In genomic region chr2:138274421-138275291, GRCh38 we compare ENCODE assay signal across 17 cellular contexts.
A peak's percentile ranks its signal among the peaks of the same experiment; 100 is the strongest.
DNase-seq lines count a peak whose midpoint lies in the region; ATAC-seq, FAIRE-seq and TF ChIP-seq lines count a peak whose summit lies in the region.
"Had no signal": no experiment of that assay in that cellular context is flagged by ENCODE, and none has a peak within 500 bp of the region (broad histone marks: within the 10 kb centered on the region; RNA-seq: fewer than 3 reads in every experiment).

No MANE protein-coding gene starts in this region.

- no peaks in the 10 kb centered on the region for H3K27me3 ChIP-seq in SJSA1 (replicated peaks)

- peaks cover 44% of the 10 kb centered on the region for H3K4me1 Mint-ChIP-seq in progenitor cell of endocrine pancreas (ENCODE audit: low read depth)
- H3K4me1 Mint-ChIP-seq: activated CD8-positive, alpha-beta memory T cell treated with anti-CD3 and anti-CD28 coated beads, Interleukin-2, amount 10 ng/mL, durations not matched to agents 7 days and 5 days; activated naive CD8-positive, alpha-beta T cell treated with anti-CD3 and anti-CD28 coated beads, Interleukin-2, amount 10 ng/mL, durations not matched to agents 7 days and 5 days; CD8-positive, alpha-beta memory T cell had no signal

- H3K4me1 ChIP-seq in SJSA1 (replicated peaks) = peaks cover 30% of the 10 kb centered on the region
- H3K4me1 ChIP-seq: prostate gland had no signal

- peak overlapping the region; percentile 92 for H3K27ac Mint-ChIP-seq in progenitor cell of endocrine pancreas
- H3K27ac Mint-ChIP-seq: activated CD8-positive, alpha-beta memory T cell treated with anti-CD3 and anti-CD28 coated beads, Interleukin-2, amount 10 ng/mL, durations not matched to agents 7 days and 5 days; activated naive CD8-positive, alpha-beta T cell treated with anti-CD3 and anti-CD28 coated beads, Interleukin-2, amount 10 ng/mL, durations not matched to agents 7 days and 5 days had no signal

- H3K9me3 ChIP-seq in SJSA1 (replicated peaks) = 0 out of 2 replicates have a peak, but pooled peaks cover 2% of the 10 kb centered on the region
- H3K9me3 ChIP-seq: prostate gland had no signal

- peaks cover 2% of the 10 kb centered on the region for H3K36me3 Mint-ChIP-seq in progenitor cell of endocrine pancreas (ENCODE audit: insufficient read depth)
- H3K36me3 Mint-ChIP-seq: activated CD8-positive, alpha-beta memory T cell treated with anti-CD3 and anti-CD28 coated beads, Interleukin-2, amount 10 ng/mL, durations not matched to agents 7 days and 5 days; activated naive CD8-positive, alpha-beta T cell treated with anti-CD3 and anti-CD28 coated beads, Interleukin-2, amount 10 ng/mL, durations not matched to agents 7 days and 5 days had no signal

- no peak for FAIRE-seq in GM19239 (lab: Jason Lieb, UNC)
- FAIRE-seq: TTC549 had no signal

- H3K27ac ChIP-seq in SJSA1 = peak overlapping the region; percentile 32; the same call in 1 of the 2 replicates
- H3K27ac ChIP-seq: prostate gland had no signal

- no peak for ATAC-seq in GM18861 (IDR thresholded peaks at IDR 0.05; ENCODE audit: unreplicated experiment)
- ATAC-seq in GM21515 (IDR thresholded peaks at IDR 0.05; ENCODE audit: unreplicated experiment) = no peak
- ATAC-seq: activated CD8-positive, alpha-beta memory T cell treated with anti-CD3 and anti-CD28 coated beads, Interleukin-2, amount 10 ng/mL, durations not matched to agents 7 days and 5 days had no signal

- H3K36me3 ChIP-seq in SJSA1 = no peaks in the 10 kb centered on the region
- H3K36me3 ChIP-seq: prostate gland had no signal

- no peaks in the 10 kb centered on the region for H3K9me3 Mint-ChIP-seq in progenitor cell of endocrine pancreas (ENCODE audit: low read depth)
- H3K9me3 Mint-ChIP-seq: activated naive CD8-positive, alpha-beta T cell treated with anti-CD3 and anti-CD28 coated beads, Interleukin-2, amount 10 ng/mL, durations not matched to agents 7 days and 5 days had no signal

- no peak overlapping the region for H3K4me3 Mint-ChIP-seq in progenitor cell of endocrine pancreas (ENCODE audit: low read depth)
- H3K4me3 Mint-ChIP-seq: activated CD8-positive, alpha-beta memory T cell treated with anti-CD3 and anti-CD28 coated beads, Interleukin-2, amount 10 ng/mL, durations not matched to agents 7 days and 5 days; activated naive CD8-positive, alpha-beta T cell treated with anti-CD3 and anti-CD28 coated beads, Interleukin-2, amount 10 ng/mL, durations not matched to agents 7 days and 5 days; CD8-positive, alpha-beta memory T cell had no signal

- DNase-seq in HFF-Myc (ENCODE audit: extremely low read depth, low read depth) (peak; percentile 44), SJSA1 (ENCODE audit: low read depth in 1 of 2, low spot score in 2 of 2) (peak; percentile 43 to 55), fibroblast of the aortic adventitia (ENCODE audit: low read depth) (peak; percentile 31), progenitor cell of endocrine pancreas (ENCODE audit: low spot score, unreplicated experiment) (no peak), NCI-H1092 (lab: John Stamatoyannopoulos, UW) (no peak), GM19239 (ENCODE audit: insufficient read length, low spot score) (no peak)
- DNase-seq: activated CD8-positive, alpha-beta memory T cell treated with anti-CD3 and anti-CD28 coated beads, Interleukin-2, amount 10 ng/mL, durations not matched to agents 7 days and 5 days; activated naive CD8-positive, alpha-beta T cell treated with anti-CD3 and anti-CD28 coated beads, Interleukin-2, amount 10 ng/mL, durations not matched to agents 7 days and 5 days; CD8-positive, alpha-beta memory T cell; effector memory CD4-positive, alpha-beta T cell; hypothalamus; mesenchymal stem cell; NCI-H2171 had no signal

- no peak for TF ChIP-seq CTCF in HFF-Myc (IDR thresholded peaks at IDR 0.05; ENCODE audit: low read depth, low read length, missing control alignments)
- TF ChIP-seq CTCF in fibroblast of the aortic adventitia (IDR thresholded peaks at IDR 0.05; ENCODE audit: insufficient read depth, low read length) = no peak
- no peak for TF ChIP-seq CTCF in progenitor cell of endocrine pancreas (IDR thresholded peaks at IDR 0.05; ENCODE audit: unreplicated experiment)

- H3K27me3 Mint-ChIP-seq in progenitor cell of endocrine pancreas = no peaks in the 10 kb centered on the region
- H3K27me3 Mint-ChIP-seq: activated CD8-positive, alpha-beta memory T cell treated with anti-CD3 and anti-CD28 coated beads, Interleukin-2, amount 10 ng/mL, durations not matched to agents 7 days and 5 days; activated naive CD8-positive, alpha-beta T cell treated with anti-CD3 and anti-CD28 coated beads, Interleukin-2, amount 10 ng/mL, durations not matched to agents 7 days and 5 days; CD8-positive, alpha-beta memory T cell had no signal

- H3K4me3 ChIP-seq in HFF-Myc (replicated peaks; ENCODE audit: low read depth, low read length) (no peak overlapping the region), SJSA1 (no peak overlapping the region), fibroblast of the aortic adventitia (ENCODE audit: low read depth, low read length) (no peak overlapping the region)
- H3K4me3 ChIP-seq: prostate gland had no signal

Comparison
In these comparisons a context has a peak if more than half of its experiments do, and no peak if none do; other contexts are left out.
1. DNase-seq: peak in HFF-Myc (single experiment), SJSA1 (2 of 2) and fibroblast of the aortic adventitia (single experiment); none in progenitor cell of endocrine pancreas (single experiment), NCI-H1092 (single experiment) and GM19239 (single experiment).